9 cellular contexts compared by ENCODE assay signal in genomic region chr1:193437785-193438184, GRCh38.
A peak's percentile ranks its signal among the peaks of the same experiment; 100 is the strongest.
DNase-seq lines count a peak whose midpoint lies in the region; ATAC-seq, FAIRE-seq and TF ChIP-seq lines count a peak whose summit lies in the region.
"Had no signal": no experiment of that assay in that cellular context is flagged by ENCODE, and none has a peak within 500 bp of the region (broad histone marks: within the 10 kb centered on the region; RNA-seq: fewer than 3 reads in every experiment).

No MANE protein-coding gene starts in this region.

- peaks cover 9% of the 10 kb centered on the region; the same call in 1 of the 3 replicates for H3K9me3 ChIP-seq in GM12878 (replicated peaks; ENCODE audit: control insufficient read depth, insufficient read depth, low read length)

- peaks cover 13% of the 10 kb centered on the region for H3K4me1 ChIP-seq in GM12878 (ENCODE audit: control insufficient read depth, insufficient read depth, low read length)

- SMC1A ChIA-PET in GM12878 (lab: Charles Lee; ENCODE audit: uncharacterized antibody, unreplicated experiment), result interaction anchor here (1.0 kb wide), 1 partner anchor 14 kb away, joined by 3 read pairs; no protein-coding TSS in a partner anchor

- ATAC-seq in GM18508 (IDR thresholded peaks at IDR 0.05; ENCODE audit: insufficient read depth, unreplicated experiment), result peak; percentile 76
- ATAC-seq in GM21367 (IDR thresholded peaks at IDR 0.05; ENCODE audit: unreplicated experiment), result peak; percentile 76
- ATAC-seq in HG03095 (IDR thresholded peaks at IDR 0.05; ENCODE audit: unreplicated experiment), result peak; percentile 80
- ATAC-seq in GM12878, result peak; percentile 87

- DNase-seq in GM12878 (ENCODE audit: low read depth, low spot score) (peak; percentile 41), DMS79 treated with DMSO at 0.1 percent for 48 hours (lab: John Stamatoyannopoulos, UW) (no peak), cerebellum (ENCODE audit: low spot score) (no peak), RPMI8226 (no peak)
- no peak for DNase-seq in activated CD8-positive, alpha-beta memory T cell treated with anti-CD3 and anti-CD28 coated beads for 24 hours
- DNase-seq: NCI-H187 had no signal

- H3K4me2 ChIP-seq in GM12878 (ENCODE audit: control insufficient read depth, insufficient read depth), result peak overlapping the region; percentile 21; the same call in 1 of the 2 replicates

- in situ Hi-C loops in GM12878 (cut with MboI), result no loop called here

- TF ChIP-seq EP300 in GM12878 (IDR thresholded peaks at IDR 0.05; ENCODE audit: borderline replicate concordance in 1 of 2, control insufficient read depth in 1 of 2, low read depth in 2 of 2, low read length in 2 of 2), result no peak; a peak in 1 of 4 replicates

- no peaks in the 10 kb centered on the region for H3K79me2 ChIP-seq in GM12878 (ENCODE audit: control insufficient read depth, insufficient read depth, low read length)

- H3K4me3 ChIP-seq in GM12878, result no peak overlapping the region

- CTCF ChIA-PET in GM12878 (lab: Yijun Ruan, JAX), result interaction anchor here (1.5 kb wide), 1 partner anchor 30 kb away, joined by 4 read pairs; no protein-coding TSS in a partner anchor

- POLR2A ChIA-PET in GM12878 (lab: Charles Lee), result no interaction called here

- no peaks in the 10 kb centered on the region for H3K36me3 ChIP-seq in GM12878 (ENCODE audit: control insufficient read depth in 2 of 2, insufficient read depth in 2 of 2, low read length in 1 of 2)

- H2AFZ ChIP-seq in GM12878 (ENCODE audit: control insufficient read depth, low read depth, low read length), result no peak overlapping the region

- no peak for TF ChIP-seq RAD21 in GM12878 (IDR thresholded peaks at IDR 0.05; ENCODE audit: insufficient read depth, low read depth, low read length)

- no peak for FAIRE-seq in GM12878 (lab: Jason Lieb, UNC)

- H3K27ac ChIP-seq in GM12878 (ENCODE audit: control insufficient read depth, insufficient read depth), result no peak overlapping the region

- no TSS peak for BruUV-seq in GM12878 (replicated peaks; lab: Mats Ljungman, UMichigan)

- no peaks in the 10 kb centered on the region; a peak in 1 of 4 replicates for H3K27me3 ChIP-seq in GM12878 (replicated peaks in 1 of 2; ENCODE audit: control insufficient read depth in 2 of 2, insufficient read depth in 2 of 2, low read length in 1 of 2)

- no peak overlapping the region for H3K9ac ChIP-seq in GM12878 (ENCODE audit: control insufficient read depth, insufficient read depth, low read length)

- no peak for TF ChIP-seq POLR2A in GM12878 (IDR thresholded peaks at IDR 0.05; ENCODE audit: low read depth, low read length)

- no peak for TF ChIP-seq CTCF in GM12878 (IDR thresholded peaks at IDR 0.05 in 2 of 3, conservative IDR thresholded peaks at IDR 0.05 in 1 of 3; ENCODE audit: control insufficient read depth in 2 of 3, extremely low read depth in 1 of 3, insufficient read depth in 1 of 3, low read depth in 3 of 3, low read length in 3 of 3)

- RAD21 ChIA-PET in GM12878 (lab: Charles Lee; ENCODE audit: unreplicated experiment), result interaction anchor here (1.3 kb wide), 1 partner anchor 11 kb away, joined by 5 read pairs; no protein-coding TSS in a partner anchor

- H4K20me1 ChIP-seq in GM12878 (ENCODE audit: control insufficient read depth, insufficient read depth), result no peaks in the 10 kb centered on the region

- intact Hi-C loops in GM12878 (cut with micrococcal nuclease; ENCODE audit: unreplicated experiment), result no loop called here

TF ChIP-seq in GM12878, 131 proteins besides CTCF, POLR2A, EP300 and RAD21:
- TF ChIP-seq TCF7 (IDR thresholded peaks at IDR 0.05; ENCODE audit: borderline replicate concordance), result 0 out of 2 replicates have a peak, but pooled peaks have one; percentile 22
- TF ChIP-seq IKZF2 (IDR thresholded peaks at IDR 0.05), result peak; percentile 36 to 61; a peak in 3 of 4 replicates
- peak; percentile 94 for TF ChIP-seq RUNX3 (IDR thresholded peaks at IDR 0.05; ENCODE audit: low read length)
- TF ChIP-seq MTA2 (IDR thresholded peaks at IDR 0.05; ENCODE audit: low read depth), result peak; percentile 58; the same call in 1 of the 2 replicates
- peak; percentile 56 for TF ChIP-seq NFIC (IDR thresholded peaks at IDR 0.05; ENCODE audit: low read depth, low read length)
- no peak for TF ChIP-seq CREM (IDR thresholded peaks at IDR 0.05; ENCODE audit: low read depth)
- TF ChIP-seq, protein P1, sequence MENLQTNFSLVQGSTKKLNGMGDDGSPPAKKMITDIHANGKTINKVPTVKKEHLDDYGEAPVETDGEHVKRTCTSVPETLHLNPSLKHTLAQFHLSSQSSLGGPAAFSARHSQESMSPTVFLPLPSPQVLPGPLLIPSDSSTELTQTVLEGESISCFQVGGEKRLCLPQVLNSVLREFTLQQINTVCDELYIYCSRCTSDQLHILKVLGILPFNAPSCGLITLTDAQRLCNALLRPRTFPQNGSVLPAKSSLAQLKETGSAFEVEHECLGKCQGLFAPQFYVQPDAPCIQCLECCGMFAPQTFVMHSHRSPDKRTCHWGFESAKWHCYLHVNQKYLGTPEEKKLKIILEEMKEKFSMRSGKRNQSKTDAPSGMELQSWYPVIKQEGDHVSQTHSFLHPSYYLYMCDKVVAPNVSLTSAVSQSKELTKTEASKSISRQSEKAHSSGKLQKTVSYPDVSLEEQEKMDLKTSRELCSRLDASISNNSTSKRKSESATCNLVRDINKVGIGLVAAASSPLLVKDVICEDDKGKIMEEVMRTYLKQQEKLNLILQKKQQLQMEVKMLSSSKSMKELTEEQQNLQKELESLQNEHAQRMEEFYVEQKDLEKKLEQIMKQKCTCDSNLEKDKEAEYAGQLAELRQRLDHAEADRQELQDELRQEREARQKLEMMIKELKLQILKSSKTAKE (IDR thresholded peaks at IDR 0.05; ENCODE audit: low read depth, poor library complexity, severe bottlenecking), result peak; percentile 74
- TF ChIP-seq, protein P2, sequence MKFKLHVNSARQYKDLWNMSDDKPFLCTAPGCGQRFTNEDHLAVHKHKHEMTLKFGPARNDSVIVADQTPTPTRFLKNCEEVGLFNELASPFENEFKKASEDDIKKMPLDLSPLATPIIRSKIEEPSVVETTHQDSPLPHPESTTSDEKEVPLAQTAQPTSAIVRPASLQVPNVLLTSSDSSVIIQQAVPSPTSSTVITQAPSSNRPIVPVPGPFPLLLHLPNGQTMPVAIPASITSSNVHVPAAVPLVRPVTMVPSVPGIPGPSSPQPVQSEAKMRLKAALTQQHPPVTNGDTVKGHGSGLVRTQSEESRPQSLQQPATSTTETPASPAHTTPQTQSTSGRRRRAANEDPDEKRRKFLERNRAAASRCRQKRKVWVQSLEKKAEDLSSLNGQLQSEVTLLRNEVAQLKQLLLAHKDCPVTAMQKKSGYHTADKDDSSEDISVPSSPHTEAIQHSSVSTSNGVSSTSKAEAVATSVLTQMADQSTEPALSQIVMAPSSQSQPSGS (IDR thresholded peaks at IDR 0.05; ENCODE audit: low read length), result no peak
- TF ChIP-seq BMI1 (IDR thresholded peaks at IDR 0.05; ENCODE audit: borderline replicate concordance), result 0 out of 2 replicates have a peak, but pooled peaks have one; percentile 20
- 0 out of 2 replicates have a peak, but pooled peaks have one; percentile 38 for TF ChIP-seq BCL11A (IDR thresholded peaks at IDR 0.05; ENCODE audit: low read depth, low read length)
- TF ChIP-seq, protein P3, sequence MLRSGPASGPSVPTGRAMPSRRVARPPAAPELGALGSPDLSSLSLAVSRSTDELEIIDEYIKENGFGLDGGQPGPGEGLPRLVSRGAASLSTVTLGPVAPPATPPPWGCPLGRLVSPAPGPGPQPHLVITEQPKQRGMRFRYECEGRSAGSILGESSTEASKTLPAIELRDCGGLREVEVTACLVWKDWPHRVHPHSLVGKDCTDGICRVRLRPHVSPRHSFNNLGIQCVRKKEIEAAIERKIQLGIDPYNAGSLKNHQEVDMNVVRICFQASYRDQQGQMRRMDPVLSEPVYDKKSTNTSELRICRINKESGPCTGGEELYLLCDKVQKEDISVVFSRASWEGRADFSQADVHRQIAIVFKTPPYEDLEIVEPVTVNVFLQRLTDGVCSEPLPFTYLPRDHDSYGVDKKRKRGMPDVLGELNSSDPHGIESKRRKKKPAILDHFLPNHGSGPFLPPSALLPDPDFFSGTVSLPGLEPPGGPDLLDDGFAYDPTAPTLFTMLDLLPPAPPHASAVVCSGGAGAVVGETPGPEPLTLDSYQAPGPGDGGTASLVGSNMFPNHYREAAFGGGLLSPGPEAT (IDR thresholded peaks at IDR 0.05; ENCODE audit: low read depth), result peak; percentile 77
- TF ChIP-seq GATAD2B (conservative IDR thresholded peaks at IDR 0.05; ENCODE audit: low read depth), result no peak
- TF ChIP-seq IKZF1 (conservative IDR thresholded peaks at IDR 0.05), result peak; percentile 44
TF ChIP-seq in GM12878: peak in this region for 10.
